ENCODE assay signal across 13 cellular contexts in the genomic region with DNA sequence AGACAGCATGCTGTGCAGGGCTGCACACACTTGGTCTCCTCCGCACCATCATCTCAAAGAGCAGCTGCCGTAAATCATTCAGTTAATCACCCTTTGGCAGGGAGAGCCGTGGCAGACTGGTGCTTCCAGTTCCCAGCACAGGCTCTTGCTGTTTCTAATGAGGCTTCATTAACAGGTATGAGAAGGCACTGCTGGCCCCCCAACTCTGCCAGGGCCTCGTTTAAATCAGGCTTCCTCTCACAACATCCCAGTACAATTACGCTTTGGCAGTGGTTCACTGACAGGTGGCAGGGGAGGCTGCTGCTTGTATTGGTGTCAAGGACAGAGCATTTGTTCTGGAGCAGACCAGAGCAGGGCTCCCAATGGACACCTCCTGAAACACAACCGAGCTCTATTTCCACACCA.
DNase-seq lines count a peak whose midpoint lies in the region; ATAC-seq, FAIRE-seq and TF ChIP-seq lines count a peak whose summit lies in the region.
"Had no signal": no experiment of that assay in that cellular context is flagged by ENCODE, and none has a peak within 500 bp of the region (broad histone marks: within the 10 kb centered on the region; RNA-seq: fewer than 3 reads in every experiment).

No MANE protein-coding gene starts in this region.

- TF ChIP-seq EP300 in Ishikawa (IDR thresholded peaks at IDR 0.05; ENCODE audit: borderline replicate concordance) (peak; percentile 54; the same call in 1 of the 2 replicates), tibial nerve (IDR thresholded peaks at IDR 0.05) (no peak)

- TF ChIP-seq POLR2A in tibial nerve (IDR thresholded peaks at IDR 0.05) = no peak

- TF ChIP-seq RAD21 in Ishikawa (IDR thresholded peaks at IDR 0.05; ENCODE audit: low read depth) = no peak

- no peaks in the 10 kb centered on the region for H3K4me1 ChIP-seq in aorta (ENCODE audit: control insufficient read depth in 1 of 2, insufficient read depth in 2 of 2, low read length in 2 of 2)
- H3K4me1 ChIP-seq in tibial nerve = peaks cover 0 to 19% (median 8%) of the 10 kb centered on the region in 4 donors

- no peak for TF ChIP-seq CTCF in tibial nerve (IDR thresholded peaks at IDR 0.05)

- intact Hi-C loops in aorta (cut with DNase I) = loop anchor here in 1 of 2 donors (10.0 kb wide), 1 partner anchor 128 kb away; no protein-coding TSS in a partner anchor

- H3K27ac ChIP-seq in aorta (ENCODE audit: low read depth in 1 of 2, low read length in 2 of 2) (no peak overlapping the region), tibial nerve (peak overlapping the region in 1 of 4 donors; percentile 5)
- H3K27ac ChIP-seq: SJCRH30 had no signal

- DNase-seq in COR-L47 (lab: John Stamatoyannopoulos, UW) (peak; percentile 98), NCI-H446 treated with DMSO at 0.1 percent for 48 hours (lab: John Stamatoyannopoulos, UW) (peak; percentile 98), islet precursor cell (peak; percentile 91), aorta (no peak), tibial nerve (ENCODE audit: low spot score in 2 of 2) (no peak), HTR-8/SVneo (ENCODE audit: insufficient read length, low spot score) (no peak)
- no peak for DNase-seq in activated CD4-positive, CD25-positive, alpha-beta regulatory T cell treated with anti-CD3 and anti-CD28 coated beads, Interleukin-2, amount 50 U/mL, for 72 hours
- DNase-seq: activated CD4-positive, alpha-beta T cell treated with anti-CD3 and anti-CD28 coated beads, Interleukin-2, amount 50 U/mL, for 1 hour; midbrain had no signal

- no peaks in the 10 kb centered on the region for H3K36me3 ChIP-seq in aorta (ENCODE audit: control insufficient read depth in 1 of 2, insufficient read depth in 2 of 2, low read length in 1 of 2)
- no peaks in the 10 kb centered on the region for H3K36me3 ChIP-seq in tibial nerve
- H3K36me3 ChIP-seq: SJCRH30 had no signal

- no peak overlapping the region for H3K4me3 ChIP-seq in aorta (ENCODE audit: low read length in 2 of 2)
- H3K4me3 ChIP-seq in tibial nerve = no peak overlapping the region
- H3K4me3 ChIP-seq: SJCRH30, skin epidermis had no signal

- no peaks in the 10 kb centered on the region for H3K27me3 ChIP-seq in aorta (ENCODE audit: control insufficient read depth in 1 of 2, insufficient read depth in 2 of 2, low read length in 1 of 2)
- no peaks in the 10 kb centered on the region for H3K27me3 ChIP-seq in tibial nerve
- H3K27me3 ChIP-seq: SJCRH30 had no signal

- no peak for FAIRE-seq in HTR-8/SVneo (lab: Jason Lieb, UNC)

- no peak for ATAC-seq in aorta (ENCODE audit: low FRiP score)
- ATAC-seq: activated naive CD4-positive, alpha-beta T cell treated with anti-CD3 and anti-CD28 coated beads, Interleukin-2, amount 50 U/mL, for 72 hours had no signal

- H3K9me3 ChIP-seq in aorta (ENCODE audit: control insufficient read depth, low read length) (no peaks in the 10 kb centered on the region), tibial nerve (no peaks in the 10 kb centered on the region)
- H3K9me3 ChIP-seq: SJCRH30 had no signal

- 83 to 86% methylated on average over 6 of the region's 6 CpGs for WGBS in aorta, 2 donors
- 56% methylated on average over 4 to 6 of the region's 6 CpGs for WGBS in tibial nerve, 2 donors

TF ChIP-seq in Ishikawa, 13 proteins besides CTCF, POLR2A, EP300 and RAD21:
- TF ChIP-seq TEAD4 (IDR thresholded peaks at IDR 0.05) (0 out of 2 replicates have a peak, but pooled peaks have one; percentile 28), CEBPB (IDR thresholded peaks at IDR 0.05) (no peak), FOXM1 (IDR thresholded peaks at IDR 0.05; ENCODE audit: borderline replicate concordance, low read depth) (no peak), CREB1 (IDR thresholded peaks at IDR 0.05; ENCODE audit: low read depth) (no peak), ZBTB7A (IDR thresholded peaks at IDR 0.05; ENCODE audit: low read depth) (no peak), YY1 (IDR thresholded peaks at IDR 0.05; ENCODE audit: low read depth) (no peak), TCF12 (IDR thresholded peaks at IDR 0.05; ENCODE audit: low read depth) (peak; percentile 73), NFIC (IDR thresholded peaks at IDR 0.05) (peak; percentile 58), EGR1 (IDR thresholded peaks at IDR 0.05) (no peak), TAF1 (IDR thresholded peaks at IDR 0.05; ENCODE audit: low read depth) (no peak)
- TF ChIP-seq, protein P1, sequence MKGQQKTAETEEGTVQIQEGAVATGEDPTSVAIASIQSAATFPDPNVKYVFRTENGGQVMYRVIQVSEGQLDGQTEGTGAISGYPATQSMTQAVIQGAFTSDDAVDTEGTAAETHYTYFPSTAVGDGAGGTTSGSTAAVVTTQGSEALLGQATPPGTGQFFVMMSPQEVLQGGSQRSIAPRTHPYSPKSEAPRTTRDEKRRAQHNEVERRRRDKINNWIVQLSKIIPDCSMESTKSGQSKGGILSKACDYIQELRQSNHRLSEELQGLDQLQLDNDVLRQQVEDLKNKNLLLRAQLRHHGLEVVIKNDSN (IDR thresholded peaks at IDR 0.05) = no peak
- TF ChIP-seq, protein P2, sequence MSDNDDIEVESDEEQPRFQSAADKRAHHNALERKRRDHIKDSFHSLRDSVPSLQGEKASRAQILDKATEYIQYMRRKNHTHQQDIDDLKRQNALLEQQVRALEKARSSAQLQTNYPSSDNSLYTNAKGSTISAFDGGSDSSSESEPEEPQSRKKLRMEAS (IDR thresholded peaks at IDR 0.05) = no peak
- TF ChIP-seq, protein P3, sequence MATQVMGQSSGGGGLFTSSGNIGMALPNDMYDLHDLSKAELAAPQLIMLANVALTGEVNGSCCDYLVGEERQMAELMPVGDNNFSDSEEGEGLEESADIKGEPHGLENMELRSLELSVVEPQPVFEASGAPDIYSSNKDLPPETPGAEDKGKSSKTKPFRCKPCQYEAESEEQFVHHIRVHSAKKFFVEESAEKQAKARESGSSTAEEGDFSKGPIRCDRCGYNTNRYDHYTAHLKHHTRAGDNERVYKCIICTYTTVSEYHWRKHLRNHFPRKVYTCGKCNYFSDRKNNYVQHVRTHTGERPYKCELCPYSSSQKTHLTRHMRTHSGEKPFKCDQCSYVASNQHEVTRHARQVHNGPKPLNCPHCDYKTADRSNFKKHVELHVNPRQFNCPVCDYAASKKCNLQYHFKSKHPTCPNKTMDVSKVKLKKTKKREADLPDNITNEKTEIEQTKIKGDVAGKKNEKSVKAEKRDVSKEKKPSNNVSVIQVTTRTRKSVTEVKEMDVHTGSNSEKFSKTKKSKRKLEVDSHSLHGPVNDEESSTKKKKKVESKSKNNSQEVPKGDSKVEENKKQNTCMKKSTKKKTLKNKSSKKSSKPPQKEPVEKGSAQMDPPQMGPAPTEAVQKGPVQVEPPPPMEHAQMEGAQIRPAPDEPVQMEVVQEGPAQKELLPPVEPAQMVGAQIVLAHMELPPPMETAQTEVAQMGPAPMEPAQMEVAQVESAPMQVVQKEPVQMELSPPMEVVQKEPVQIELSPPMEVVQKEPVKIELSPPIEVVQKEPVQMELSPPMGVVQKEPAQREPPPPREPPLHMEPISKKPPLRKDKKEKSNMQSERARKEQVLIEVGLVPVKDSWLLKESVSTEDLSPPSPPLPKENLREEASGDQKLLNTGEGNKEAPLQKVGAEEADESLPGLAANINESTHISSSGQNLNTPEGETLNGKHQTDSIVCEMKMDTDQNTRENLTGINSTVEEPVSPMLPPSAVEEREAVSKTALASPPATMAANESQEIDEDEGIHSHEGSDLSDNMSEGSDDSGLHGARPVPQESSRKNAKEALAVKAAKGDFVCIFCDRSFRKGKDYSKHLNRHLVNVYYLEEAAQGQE (IDR thresholded peaks at IDR 0.05; ENCODE audit: low read depth) = no peak

Comparison
In these comparisons a context has a peak if more than half of its experiments do, and no peak if none do; other contexts are left out.
1. DNase-seq: peak in COR-L47 (single experiment), NCI-H446 treated with DMSO at 0.1 percent for 48 hours (single experiment) and islet precursor cell (single experiment); none in aorta (0 of 2), tibial nerve (0 of 2), HTR-8/SVneo (single experiment) and activated CD4-positive, CD25-positive, alpha-beta regulatory T cell treated with anti-CD3 and anti-CD28 coated beads, Interleukin-2, amount 50 U/mL, for 72 hours (single experiment).